Comparison of ENCODE assay signal across 30 cellular contexts in genomic region chr6:106808758-106809157, GRCh38.
"Had no signal": no experiment of that assay in that cellular context is flagged by ENCODE, and none has a peak within 500 bp of the region (broad histone marks: within the 10 kb centered on the region; RNA-seq: fewer than 3 reads in every experiment).

No MANE protein-coding gene starts in this region.

- H3K79me2 ChIP-seq: parathyroid adenoma had no signal

- H3K4me3 ChIP-seq: esophagus squamous epithelium, heart right ventricle, left lung, mucosa of descending colon, neural progenitor cell, prostate gland, right atrium auricular region, smooth muscle cell, suprapubic skin, transverse colon, upper lobe of right lung, uterus had no signal

- H3K9me3 ChIP-seq: uterus had no signal

- H3K4me2 ChIP-seq: neural progenitor cell, smooth muscle cell had no signal

- H3K27ac ChIP-seq: esophagus squamous epithelium, heart right ventricle, left lung, neural progenitor cell, parathyroid adenoma, prostate gland, right atrium auricular region, suprapubic skin, transverse colon, upper lobe of right lung, uterus had no signal

- H2AFZ ChIP-seq: neural progenitor cell, parathyroid adenoma had no signal

- DNase-seq: dermis blood vessel endothelial cell; effector memory CD4-positive, alpha-beta T cell; erythroblast; esophagus squamous epithelium; foreskin melanocyte; glutamatergic neuron; heart right ventricle; hippocampal formation; left cardiac atrium; left lung; mesenchymal stem cell; mucosa of descending colon; naive thymus-derived CD4-positive, alpha-beta T cell; stimulated activated CD4-positive, alpha-beta T cell treated with anti-CD3 and anti-CD28 coated beads, Interleukin-12 subunit alpha, Interleukin-12 subunit beta, amount 100 ng/mL, for 4 hours; stimulated activated CD4-positive, alpha-beta T cell treated with anti-CD3 and anti-CD28 coated beads, Interleukin-1b, Interleukin-23, amount 100 ng/mL, for 48 hours; stimulated activated CD4-positive, alpha-beta T cell treated with anti-CD3 and anti-CD28 coated beads, Interleukin-4, amount 100 ng/mL, for 1 hour; stimulated activated CD8-positive, alpha-beta memory T cell treated with anti-CD3 and anti-CD28 coated beads, Interleukin-4, amount 100 ng/mL, for 48 hours; stimulated activated naive CD4-positive, alpha-beta T cell; stimulated activated naive CD8-positive, alpha-beta T cell treated with anti-CD3 and anti-CD28 coated beads, Interleukin-15, amount 100 ng/mL, for 72 hours; transverse colon; upper lobe of right lung; uterus had no signal

- H3K9ac ChIP-seq: neural progenitor cell, parathyroid adenoma had no signal

- H3K4me1 ChIP-seq: esophagus squamous epithelium, heart right ventricle, left lung, parathyroid adenoma, prostate gland, right atrium auricular region, suprapubic skin, transverse colon, upper lobe of right lung, uterus had no signal

- ATAC-seq: heart right ventricle; left cardiac atrium; left lung; mucosa of descending colon; naive thymus-derived CD4-positive, alpha-beta T cell; sciatic nerve; stimulated activated naive CD8-positive, alpha-beta T cell treated with anti-CD3 and anti-CD28 coated beads, Interleukin-15, amount 100 ng/mL, for 72 hours; upper lobe of right lung had no signal

- H3K27me3 ChIP-seq: esophagus squamous epithelium, heart right ventricle, left lung, neural progenitor cell, right atrium auricular region, suprapubic skin, transverse colon, upper lobe of right lung, uterus had no signal

- FAIRE-seq: islet of Langerhans had no signal

- H3K36me3 ChIP-seq: esophagus squamous epithelium, heart right ventricle, left lung, neural progenitor cell, prostate gland, right atrium auricular region, suprapubic skin, transverse colon, upper lobe of right lung, uterus had no signal
